27 cellular contexts compared by ENCODE assay signal in genomic region chr22:37049224-37049623, GRCh38.
"Had no signal": no experiment of that assay in that cellular context is flagged by ENCODE, and none has a peak within 500 bp of the region (broad histone marks: within the 10 kb centered on the region; RNA-seq: fewer than 3 reads in every experiment).

No MANE protein-coding gene starts in this region.

- H3K4me3 Mint-ChIP-seq: mesothelial cell of epicardium; natural killer cell; neural progenitor cell; stimulated activated memory B cell treated with anti-CD40 and anti-IgM and Interleukin-4, amounts not matched to agents 10 μg/mL and 1 μg/mL and 100 μg/mL, for 72 hours; stimulated activated naive CD8-positive, alpha-beta T cell treated with anti-CD3 and anti-CD28 coated beads, Interleukin-15, amount 100 ng/mL, for 72 hours had no signal

- H3K27me3 ChIP-seq: ovary, right atrium auricular region, right lobe of liver, transverse colon, upper lobe of left lung, vagina had no signal

- H3K36me3 ChIP-seq: left ventricle myocardium inferior, neural progenitor cell, neutrophil, ovary, right atrium auricular region, right lobe of liver, transverse colon, upper lobe of left lung, vagina had no signal

- H3K9me3 ChIP-seq: left ventricle myocardium inferior, neutrophil, ovary, right atrium auricular region, right lobe of liver, transverse colon, upper lobe of left lung, vagina had no signal

- H3K27me3 Mint-ChIP-seq: naive B cell; stimulated activated memory B cell treated with anti-CD40 and anti-IgM and Interleukin-4, amounts not matched to agents 10 μg/mL and 1 μg/mL and 100 μg/mL, for 72 hours; stimulated activated naive CD8-positive, alpha-beta T cell treated with anti-CD3 and anti-CD28 coated beads, Interleukin-15, amount 100 ng/mL, for 72 hours had no signal

- H3K27ac Mint-ChIP-seq: mesothelial cell of epicardium; nephron progenitor cell; neural progenitor cell; progenitor cell of endocrine pancreas; stimulated activated memory B cell treated with anti-CD40 and anti-IgM and Interleukin-4, amounts not matched to agents 10 μg/mL and 1 μg/mL and 100 μg/mL, for 72 hours had no signal

- DNase-seq: islet precursor cell; left ventricle myocardium inferior; mesendoderm; naive B cell; natural killer cell; nephron progenitor cell; occipital lobe; ovary; right lobe of liver; stimulated activated CD4-positive, alpha-beta T cell treated with anti-CD3 and anti-CD28 coated beads, Interleukin-1b, Interleukin-23, amount 100 ng/mL, for 48 hours; stimulated activated CD4-positive, alpha-beta T cell treated with anti-CD3 and anti-CD28 coated beads, Interleukin-2, amount 100 ng/mL, for 48 hours; stimulated activated CD4-positive, alpha-beta T cell treated with anti-CD3 and anti-CD28 coated beads, Interleukin-4, amount 100 ng/mL, for 4 hours; stimulated activated CD8-positive, alpha-beta memory T cell treated with anti-CD3 and anti-CD28 coated beads, Interleukin-4, amount 100 ng/mL, for 48 hours; stimulated activated naive CD4-positive, alpha-beta T cell treated with Interleukin-2 at 50 U/mL for 16 hours; stimulated activated naive CD8-positive, alpha-beta T cell treated with anti-CD3 and anti-CD28 coated beads, Interleukin-15, amount 100 ng/mL, for 72 hours; substantia nigra; transverse colon; upper lobe of left lung had no signal

- H3K9me3 Mint-ChIP-seq: mesothelial cell of epicardium; naive B cell; natural killer cell; nephron progenitor cell; neural progenitor cell; stimulated activated memory B cell treated with anti-CD40 and anti-IgM and Interleukin-4, amounts not matched to agents 10 μg/mL and 1 μg/mL and 100 μg/mL, for 72 hours; stimulated activated naive CD8-positive, alpha-beta T cell treated with anti-CD3 and anti-CD28 coated beads, Interleukin-15, amount 100 ng/mL, for 72 hours had no signal

- H3K36me3 Mint-ChIP-seq: mesothelial cell of epicardium; naive B cell; natural killer cell; neural progenitor cell; stimulated activated memory B cell treated with anti-CD40 and anti-IgM and Interleukin-4, amounts not matched to agents 10 μg/mL and 1 μg/mL and 100 μg/mL, for 72 hours had no signal

- H3K4me3 ChIP-seq: left ventricle myocardium inferior, lung, neural progenitor cell, ovary, right atrium auricular region, right lobe of liver, smooth muscle cell, transverse colon, upper lobe of left lung, vagina had no signal
